ENCODE assay signal across 32 cellular contexts in genomic region chr5:136194611-136195010, GRCh38. TPM values are rescaled to one million over a fixed set of nuclear protein-coding genes. Genes with fewer than 3 reads are reported as not detected.
"Had no signal": no experiment of that assay in that cellular context is flagged by ENCODE, and none has a peak within 500 bp of the region (broad histone marks: within the 10 kb centered on the region; RNA-seq: fewer than 3 reads in every experiment).

No MANE protein-coding gene starts in this region.

- H3K27me3 ChIP-seq: ascending aorta had no signal

- H3K4me3 ChIP-seq: ascending aorta, cardiac muscle cell, colonic mucosa, dorsolateral prefrontal cortex, heart left ventricle, mucosa of descending colon, ovary, suprapubic skin, tibial artery had no signal

- H3K4me1 ChIP-seq: foreskin keratinocyte had no signal

- H3K27ac ChIP-seq: ascending aorta, cardiac muscle cell, colonic mucosa, dorsolateral prefrontal cortex, foreskin keratinocyte, heart left ventricle, ovary, suprapubic skin, tibial artery had no signal

- DNase-seq: activated CD4-positive, alpha-beta T cell treated with anti-CD3 and anti-CD28 coated beads for 36 hours; activated CD4-positive, CD25-positive, alpha-beta regulatory T cell; activated CD8-positive, alpha-beta memory T cell treated with anti-CD3 and anti-CD28 coated beads for 24 hours; activated gamma-delta T cell; activated naive CD4-positive, alpha-beta T cell treated with anti-CD3 and anti-CD28 coated beads, Interleukin-2, amount 10 ng/mL, durations not matched to agents 7 days and 5 days; activated naive CD8-positive, alpha-beta T cell treated with anti-CD3 and anti-CD28 coated beads, Interleukin-2, amount 10 ng/mL, durations not matched to agents 7 days and 5 days; cerebellar nuclear complex; colonic mucosa; dorsolateral prefrontal cortex; foreskin keratinocyte; heart left ventricle; hypothalamus; immature natural killer cell; kidney glomerular epithelial cell; mucosa of descending colon; nephron progenitor cell; ovary; stimulated activated CD4-positive, alpha-beta T cell treated with anti-CD3 and anti-CD28 coated beads, Interleukin-1b, Interleukin-23, amount 100 ng/mL, for 48 hours; stimulated activated naive CD4-positive, alpha-beta T cell; T-helper 1 cell had no signal

- ATAC-seq: activated CD4-positive, alpha-beta T cell treated with anti-CD3 and anti-CD28 coated beads for 36 hours; esophagus mucosa; foreskin keratinocyte; heart left ventricle; left lobe of liver; mucosa of descending colon; sciatic nerve had no signal

- FAIRE-seq: small intestine had no signal

- H3K9me3 ChIP-seq: ascending aorta, colonic mucosa, heart left ventricle, mucosa of descending colon, ovary, suprapubic skin, tibial artery had no signal

- H3K36me3 ChIP-seq: ascending aorta, cardiac muscle cell, colonic mucosa, heart left ventricle, ovary, suprapubic skin, tibial artery had no signal

RNA-seq across cellular contexts. Expression of gene SMIM32, which starts 1.6 kb away (rescaled TPM):
- total RNA-seq: activated CD4-positive, alpha-beta T cell treated with anti-CD3 and anti-CD28 coated beads for 36 hours; activated naive CD8-positive, alpha-beta T cell treated with anti-CD3 and anti-CD28 coated beads, Interleukin-2, amount 10 ng/mL, durations not matched to agents 7 days and 5 days; ascending aorta; esophagus mucosa; foreskin keratinocyte; heart left ventricle; left lobe of liver; lung microvascular endothelial cell; mesenteric fat pad; myocyte; sciatic nerve; suprapubic skin; ureter had no signal
- polyA plus RNA-seq: cardiac muscle cell, foreskin keratinocyte, heart left ventricle, immature natural killer cell, ovary had no signal
